ENCODE assay signal across 10 cellular contexts in the genomic region with DNA sequence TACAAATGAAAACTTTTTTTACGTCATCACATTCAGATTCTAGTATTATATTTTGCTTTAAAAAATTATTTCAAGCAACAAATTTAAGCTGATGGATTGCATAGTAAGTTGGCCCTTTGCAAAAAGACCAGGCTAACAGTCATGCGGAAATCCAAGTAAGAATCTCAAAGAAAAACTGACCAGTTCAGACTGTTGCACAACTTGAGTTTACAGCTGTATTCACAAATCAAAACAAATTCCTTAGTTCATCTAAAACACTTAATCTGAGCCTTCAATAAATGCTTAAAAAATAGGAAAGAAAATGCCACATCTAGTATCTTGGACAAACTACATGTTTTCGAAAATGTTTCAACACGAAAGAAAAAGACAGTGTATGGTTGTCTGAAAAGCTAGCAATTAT. TPM values are rescaled to one million over a fixed set of nuclear protein-coding genes. Genes with fewer than 3 reads are reported as not detected.
DNase-seq lines count a peak whose midpoint lies in the region; ATAC-seq and TF ChIP-seq lines count a peak whose summit lies in the region.
"Had no signal": no experiment of that assay in that cellular context is flagged by ENCODE, and none has a peak within 500 bp of the region (broad histone marks: within the 10 kb centered on the region; RNA-seq: fewer than 3 reads in every experiment).

No MANE protein-coding gene starts in this region.

- H3K4me1 Mint-ChIP-seq in dendritic cell treated with granulocyte-macrophage colony-stimulating factor and Interleukin-4, amounts not matched to agents 40 ng/mL and 50 ng/mL, for 4 days (ENCODE audit: low read depth): peaks cover 43% of the 10 kb centered on the region
- H3K4me1 Mint-ChIP-seq in naive thymus-derived CD4-positive, alpha-beta T cell: peaks cover 24 to 73% (median 60%) of the 10 kb centered on the region in 7 donors

- H3K27me3 Mint-ChIP-seq in dendritic cell treated with granulocyte-macrophage colony-stimulating factor and Interleukin-4, amounts not matched to agents 40 ng/mL and 50 ng/mL, for 4 days: no peaks in the 10 kb centered on the region
- H3K27me3 Mint-ChIP-seq in naive thymus-derived CD4-positive, alpha-beta T cell: peaks cover 0 to 4% (median 0%) of the 10 kb centered on the region in 5 donors

- peak overlapping the region; percentile 91 for H3K4me3 Mint-ChIP-seq in dendritic cell treated with granulocyte-macrophage colony-stimulating factor and Interleukin-4, amounts not matched to agents 40 ng/mL and 50 ng/mL, for 4 days
- peak overlapping the region; percentile 92 to 100 (median 98) for H3K4me3 Mint-ChIP-seq in naive thymus-derived CD4-positive, alpha-beta T cell

- peak overlapping the region; percentile 95 for H3K27ac Mint-ChIP-seq in dendritic cell treated with granulocyte-macrophage colony-stimulating factor and Interleukin-4, amounts not matched to agents 40 ng/mL and 50 ng/mL, for 4 days
- peak overlapping the region; percentile 99 to 100 (median 100) for H3K27ac Mint-ChIP-seq in naive thymus-derived CD4-positive, alpha-beta T cell

- no peak for ATAC-seq in naive thymus-derived CD4-positive, alpha-beta T cell
- ATAC-seq in GM21447 (IDR thresholded peaks at IDR 0.05; ENCODE audit: unreplicated experiment): no peak

- DNase-seq in AG04450 (ENCODE audit: low read depth, low spot score): no peak
- DNase-seq in naive thymus-derived CD4-positive, alpha-beta T cell: no peak
- DNase-seq in NOMO-1 treated with DMSO at 0.1 percent for 48 hours (lab: John Stamatoyannopoulos, UW; ENCODE audit: unreplicated experiment): no peak
- no peak for DNase-seq in C1 segment of cervical spinal cord (lab: John Stamatoyannopoulos, UW)
- no peak for DNase-seq in COLO668 (lab: John Stamatoyannopoulos, UW; ENCODE audit: unreplicated experiment)
- DNase-seq: foreskin melanocyte, NCI-H2107 had no signal

- CTCF ChIA-PET in AG04450 (lab: Charles Lee): interaction anchor here (0.8 to 3.3 kb wide), 8 partner anchors 9 to 714 kb away, joined by 3 to 55 read pairs (median 6); no protein-coding TSS in a partner anchor
- CTCF ChIA-PET in naive thymus-derived CD4-positive, alpha-beta T cell (lab: Charles Lee): interaction anchor here (2.3 kb wide), 1 partner anchor 12 kb away, joined by 7 read pairs; no protein-coding TSS in a partner anchor

- intact Hi-C loops in dendritic cell treated with granulocyte-macrophage colony-stimulating factor and Interleukin-4, amounts not matched to agents 40 ng/mL and 50 ng/mL, for 4 days (cut with micrococcal nuclease): loop anchor here (5.0 to 10.0 kb wide), 2 partner anchors 330 to 403 kb away; partner anchors contain the start of gene TMTC2
- intact Hi-C loops in naive thymus-derived CD4-positive, alpha-beta T cell (cut with micrococcal nuclease): loop anchor here in 1 of 2 donors (5.0 kb wide), 1 partner anchor 415 kb away; no protein-coding TSS in a partner anchor

- H3K9me3 Mint-ChIP-seq in dendritic cell treated with granulocyte-macrophage colony-stimulating factor and Interleukin-4, amounts not matched to agents 40 ng/mL and 50 ng/mL, for 4 days: peaks cover 9% of the 10 kb centered on the region
- peaks cover 0 to 6% (median 0%) of the 10 kb centered on the region in 11 donors for H3K9me3 Mint-ChIP-seq in naive thymus-derived CD4-positive, alpha-beta T cell

- peak overlapping the region; percentile 89 for H3K4me3 ChIP-seq in AG04450 (ENCODE audit: low read depth, low read length)
- peak overlapping the region; percentile 93 for H3K4me3 ChIP-seq in naive thymus-derived CD4-positive, alpha-beta T cell (ENCODE audit: low read length)

- no peaks in the 10 kb centered on the region for H3K27me3 ChIP-seq in AG04450 (ENCODE audit: control insufficient read depth, insufficient read depth, low read length)
- H3K27me3 ChIP-seq in naive thymus-derived CD4-positive, alpha-beta T cell (ENCODE audit: control insufficient read depth in 2 of 2, insufficient read depth in 2 of 2, low read length in 2 of 2): no peaks in the 10 kb centered on the region

- H3K36me3 Mint-ChIP-seq in dendritic cell treated with granulocyte-macrophage colony-stimulating factor and Interleukin-4, amounts not matched to agents 40 ng/mL and 50 ng/mL, for 4 days (ENCODE audit: low read depth): peaks cover 77% of the 10 kb centered on the region
- H3K36me3 Mint-ChIP-seq in naive thymus-derived CD4-positive, alpha-beta T cell: peaks cover 0 to 42% (median 30%) of the 10 kb centered on the region in 5 donors

- no peak overlapping the region for H3K27ac ChIP-seq in AG04450 (ENCODE audit: low read depth, low read length)
- H3K27ac ChIP-seq in KOPT-K1 (ENCODE audit: low read depth, low read length, poor library complexity, severe bottlenecking): peak overlapping the region; percentile 98
- peak overlapping the region; percentile 95 for H3K27ac ChIP-seq in naive thymus-derived CD4-positive, alpha-beta T cell (ENCODE audit: low read depth, low read length)

- H3K4me1 ChIP-seq in naive thymus-derived CD4-positive, alpha-beta T cell (ENCODE audit: control insufficient read depth in 2 of 2, insufficient read depth in 2 of 2, low read length in 2 of 2): peaks cover 27 to 31% of the 10 kb centered on the region in 2 donors

- POLR2A ChIA-PET in AG04450 (lab: Yijun Ruan, JAX): interaction anchor here (1.6 kb wide), 1 partner anchor 329 kb away, joined by 8 read pairs; the partner anchor contains the start of gene TMTC2
- POLR2A ChIA-PET in naive thymus-derived CD4-positive, alpha-beta T cell (lab: Charles Lee): interaction anchor here (1.0 to 1.3 kb wide), 2 partner anchors 12 to 419 kb away, joined by 3 read pairs; no protein-coding TSS in a partner anchor

- no peaks in the 10 kb centered on the region for H3K9me3 ChIP-seq in AG04450 (ENCODE audit: control insufficient read depth, insufficient read depth, low read length)
- H3K9me3 ChIP-seq in KOPT-K1 (ENCODE audit: insufficient read depth, low read length, poor library complexity, severe bottlenecking): no peaks in the 10 kb centered on the region
- H3K9me3 ChIP-seq in naive thymus-derived CD4-positive, alpha-beta T cell (ENCODE audit: control insufficient read depth in 2 of 3, low read length in 3 of 3): no peaks in the 10 kb centered on the region

- peaks cover 48% of the 10 kb centered on the region for H3K36me3 ChIP-seq in KOPT-K1 (ENCODE audit: insufficient read depth, low read length)
- peaks cover 5 to 25% (median 22%) of the 10 kb centered on the region in 3 experiments for H3K36me3 ChIP-seq in naive thymus-derived CD4-positive, alpha-beta T cell (ENCODE audit: control insufficient read depth in 2 of 3, insufficient read depth in 3 of 3, low read length in 3 of 3)

- TF ChIP-seq CTCF in AG04450 (IDR thresholded peaks at IDR 0.05; ENCODE audit: low read depth, low read length): no peak

RNA-seq across cellular contexts. Expression of gene CCDC59, which starts 0.8 kb away (rescaled TPM):
- 16.3 and 27.3 TPM in 2 replicates for polyA plus RNA-seq in AG04450 (2011; rRNA removed)
- polyA minus RNA-seq in AG04450 (2011; rRNA and poly(A)+ RNA removed): 9.0 and 13.1 TPM in 2 replicates
- total RNA-seq in naive thymus-derived CD4-positive, alpha-beta T cell: 100 to 1,000 TPM in 2 of 5 experiments, 10 to 100 TPM in 3; 44.9 to 150 (median 70.8) TPM
- 100 to 1,000 TPM in 1 of 2 donors, 10 to 100 TPM in 1; 79.7 to 101 TPM for polyA plus RNA-seq in naive thymus-derived CD4-positive, alpha-beta T cell

RNA-seq across cellular contexts. Expression of gene METTL25, which starts 1.0 kb away (rescaled TPM):
- polyA plus RNA-seq in AG04450 (2011; rRNA removed): 4.3 and 7.9 TPM in 2 replicates
- polyA minus RNA-seq in AG04450 (2011; rRNA and poly(A)+ RNA removed): 6.9 and 8.7 TPM in 2 replicates
- 10 to 100 TPM in 4 of 5 experiments, 1 to 10 TPM in 1; 8.6 to 27.5 (median 14.5) TPM for total RNA-seq in naive thymus-derived CD4-positive, alpha-beta T cell
- 10 to 100 TPM; 15.2 to 18.5 TPM for polyA plus RNA-seq in naive thymus-derived CD4-positive, alpha-beta T cell
